Comparison of ENCODE assay signal across 34 cellular contexts in genomic region chr1:220166853-220167252, GRCh38.
"Had no signal": no experiment of that assay in that cellular context is flagged by ENCODE, and none has a peak within 500 bp of the region (broad histone marks: within the 10 kb centered on the region; RNA-seq: fewer than 3 reads in every experiment).

No MANE protein-coding gene starts in this region.

- H3K4me1 ChIP-seq: ascending aorta had no signal

- H3K9me3 Mint-ChIP-seq: activated B cell treated with CpG ODN at 0.5 μM for 24 hours; activated CD8-positive, alpha-beta T cell treated with anti-CD3 and anti-CD28 coated beads for 36 hours; activated naive CD4-positive, alpha-beta T cell treated with anti-CD3 and anti-CD28 coated beads, Interleukin-2, amount 50 U/mL, for 24 hours; activated naive CD8-positive, alpha-beta T cell treated with anti-CD3 and anti-CD28 coated beads, Interleukin-2, amount 10 ng/mL, durations not matched to agents 7 days and 5 days; activated naive CD8-positive, alpha-beta T cell treated with anti-CD3 and anti-CD28 coated beads, Interleukin-2, amount 50 U/mL, for 24 hours; activated T-cell treated with anti-CD3 and anti-CD28 coated beads, Interleukin-2, amount 50 U/mL, for 4 hours; activated T-helper 2 cell treated with anti-CD3 and anti-CD28 coated beads, Interferon-gamma antibody, Interleukin-2, Interleukin-4, amounts not matched to agents 10 μg/mL and 5 μg/mL and 100 μg/mL, durations not matched to agents 14 hours and 24 hours and 36 hours; central memory CD8-positive, alpha-beta T cell; T-helper 2 cell treated with Interferon-gamma antibody and Interleukin-4, amounts not matched to agents 5 μg/mL and 100 μg/mL, for 36 hours had no signal

- ATAC-seq: activated CD8-positive, alpha-beta T cell treated with anti-CD3 and anti-CD28 coated beads for 36 hours; activated naive CD8-positive, alpha-beta T cell treated with anti-CD3 and anti-CD28 coated beads, Interleukin-2, amount 50 U/mL, for 24 hours; activated T-cell treated with anti-CD3 and anti-CD28 coated beads, Interleukin-2, amount 50 U/mL, for 4 hours had no signal

- H3K27me3 ChIP-seq: ascending aorta, cardiac muscle cell had no signal

- H3K27ac ChIP-seq: ascending aorta, cardiac muscle cell, VCaP had no signal

- H3K9me3 ChIP-seq: ascending aorta had no signal

- DNase-seq: activated B cell treated with CpG ODN at 0.5 μM for 24 hours; activated CD4-positive, alpha-beta memory T cell treated with anti-CD3 and anti-CD28 coated beads for 36 hours; activated CD4-positive, alpha-beta T cell treated with anti-CD3 and anti-CD28 coated beads for 4 hours; activated CD4-positive, alpha-beta T cell treated with anti-CD3 and anti-CD28 coated beads, Interleukin-2, amount 10 ng/mL, durations not matched to agents 24 days and 14 days; activated CD4-positive, alpha-beta T cell treated with anti-CD3 and anti-CD28 coated beads, Interleukin-2, amount 50 U/mL, for 1 hour; activated CD4-positive, alpha-beta T cell treated with anti-CD3 and anti-CD28 coated beads, Interleukin-2, amount 50 U/mL, for 4 hours; activated CD4-positive, CD25-positive, alpha-beta regulatory T cell treated with anti-CD3 and anti-CD28 coated beads, Interleukin-2, amount 50 U/mL, for 72 hours; activated CD8-positive, alpha-beta memory T cell treated with anti-CD3 and anti-CD28 coated beads, Interleukin-2, amount 50 U/mL, for 48 hours; activated CD8-positive, alpha-beta T cell treated with anti-CD3 and anti-CD28 coated beads for 36 hours; activated effector memory CD4-positive, alpha-beta T cell treated with Interleukin-2 at 50 U/mL for 16 hours; activated gamma-delta T cell; activated naive CD4-positive, alpha-beta T cell treated with anti-CD3 and anti-CD28 coated beads, Interleukin-2, amount 10 ng/mL, durations not matched to agents 7 days and 5 days; activated naive CD4-positive, alpha-beta T cell treated with Interleukin-2 at 50 U/mL for 16 hours; activated naive CD8-positive, alpha-beta T cell treated with anti-CD3 and anti-CD28 coated beads, Interleukin-2, amount 10 ng/mL, durations not matched to agents 7 days and 5 days; activated naive CD8-positive, alpha-beta T cell treated with anti-CD3 and anti-CD28 coated beads, Interleukin-2, amount 50 U/mL, for 24 hours; activated T-cell treated with anti-CD3 and anti-CD28 coated beads, Interleukin-2, amount 50 U/mL, for 1 hour; activated T-cell treated with anti-CD3 and anti-CD28 coated beads, Interleukin-2, amount 50 U/mL, for 4 hours; amygdala; anterior cingulate cortex; caudate nucleus; cerebellar nuclear complex; T-helper 1 cell; T-helper 2 cell; T-helper 9 cell had no signal

- H3K4me3 ChIP-seq: ascending aorta, cardiac muscle cell had no signal

- H3K27ac Mint-ChIP-seq: activated B cell treated with CpG ODN at 0.5 μM for 24 hours; activated CD4-positive, alpha-beta memory T cell treated with anti-CD3 and anti-CD28 coated beads for 36 hours; activated CD4-positive, alpha-beta T cell treated with anti-CD3 and anti-CD28 coated beads, Interleukin-2, amount 10 ng/mL, durations not matched to agents 24 days and 14 days; activated CD8-positive, alpha-beta T cell treated with anti-CD3 and anti-CD28 coated beads for 36 hours; activated naive CD4-positive, alpha-beta T cell treated with anti-CD3 and anti-CD28 coated beads, Interleukin-2, amount 10 ng/mL, durations not matched to agents 7 days and 5 days; activated naive CD4-positive, alpha-beta T cell treated with anti-CD3 and anti-CD28 coated beads, Interleukin-2, amount 50 U/mL, for 24 hours; activated naive CD8-positive, alpha-beta T cell; activated naive CD8-positive, alpha-beta T cell treated with anti-CD3 and anti-CD28 coated beads, Interleukin-2, amount 10 ng/mL, durations not matched to agents 7 days and 5 days; activated naive CD8-positive, alpha-beta T cell treated with anti-CD3 and anti-CD28 coated beads, Interleukin-2, amount 50 U/mL, for 24 hours; activated T-helper 2 cell treated with anti-CD3 and anti-CD28 coated beads, Interferon-gamma antibody, Interleukin-2, Interleukin-4, amounts not matched to agents 10 μg/mL and 5 μg/mL and 100 μg/mL, durations not matched to agents 14 hours and 24 hours and 36 hours; T-helper 1 cell treated with Interleukin-12 subunit alpha and Interleukin-12 subunit beta and Interleukin-4 antibody, amounts not matched to agents 30 μg/mL and 1 μg/mL, for 36 hours; T-helper 2 cell treated with Interferon-gamma antibody and Interleukin-4, amounts not matched to agents 5 μg/mL and 100 μg/mL, for 36 hours had no signal

- H3K4me3 Mint-ChIP-seq: activated B cell treated with CpG ODN at 0.5 μM for 24 hours; activated CD4-positive, alpha-beta memory T cell treated with anti-CD3 and anti-CD28 coated beads for 36 hours; activated CD4-positive, alpha-beta T cell treated with anti-CD3 and anti-CD28 coated beads, Interleukin-2, amount 10 ng/mL, durations not matched to agents 24 days and 14 days; activated CD8-positive, alpha-beta T cell treated with anti-CD3 and anti-CD28 coated beads for 36 hours; activated naive CD4-positive, alpha-beta T cell treated with anti-CD3 and anti-CD28 coated beads, Interleukin-2, amount 10 ng/mL, durations not matched to agents 7 days and 5 days; activated naive CD4-positive, alpha-beta T cell treated with anti-CD3 and anti-CD28 coated beads, Interleukin-2, amount 50 U/mL, for 24 hours; activated naive CD8-positive, alpha-beta T cell; activated naive CD8-positive, alpha-beta T cell treated with anti-CD3 and anti-CD28 coated beads, Interleukin-2, amount 10 ng/mL, durations not matched to agents 7 days and 5 days; activated naive CD8-positive, alpha-beta T cell treated with anti-CD3 and anti-CD28 coated beads, Interleukin-2, amount 50 U/mL, for 24 hours; activated T-cell treated with anti-CD3 and anti-CD28 coated beads, Interleukin-2, amount 50 U/mL, for 4 hours; brain; central memory CD8-positive, alpha-beta T cell; T-helper 1 cell treated with Interleukin-12 subunit alpha and Interleukin-12 subunit beta and Interleukin-4 antibody, amounts not matched to agents 30 μg/mL and 1 μg/mL, for 36 hours; T-helper 2 cell treated with Interferon-gamma antibody and Interleukin-4, amounts not matched to agents 5 μg/mL and 100 μg/mL, for 36 hours had no signal

- H3K27me3 Mint-ChIP-seq: activated B cell treated with CpG ODN at 0.5 μM for 24 hours; activated CD4-positive, alpha-beta memory T cell treated with anti-CD3 and anti-CD28 coated beads for 36 hours; activated CD4-positive, alpha-beta T cell treated with anti-CD3 and anti-CD28 coated beads, Interleukin-2, amount 10 ng/mL, durations not matched to agents 24 days and 14 days; activated CD8-positive, alpha-beta T cell treated with anti-CD3 and anti-CD28 coated beads for 36 hours; activated naive CD4-positive, alpha-beta T cell treated with anti-CD3 and anti-CD28 coated beads, Interleukin-2, amount 10 ng/mL, durations not matched to agents 7 days and 5 days; activated naive CD4-positive, alpha-beta T cell treated with anti-CD3 and anti-CD28 coated beads, Interleukin-2, amount 50 U/mL, for 24 hours; activated naive CD8-positive, alpha-beta T cell; activated naive CD8-positive, alpha-beta T cell treated with anti-CD3 and anti-CD28 coated beads, Interleukin-2, amount 10 ng/mL, durations not matched to agents 7 days and 5 days; activated naive CD8-positive, alpha-beta T cell treated with anti-CD3 and anti-CD28 coated beads, Interleukin-2, amount 50 U/mL, for 24 hours; brain; central memory CD8-positive, alpha-beta T cell had no signal

- H3K4me1 Mint-ChIP-seq: activated B cell treated with CpG ODN at 0.5 μM for 24 hours; activated CD4-positive, alpha-beta T cell treated with anti-CD3 and anti-CD28 coated beads, Interleukin-2, amount 10 ng/mL, durations not matched to agents 24 days and 14 days; activated naive CD4-positive, alpha-beta T cell treated with anti-CD3 and anti-CD28 coated beads, Interleukin-2, amount 10 ng/mL, durations not matched to agents 7 days and 5 days; activated naive CD4-positive, alpha-beta T cell treated with anti-CD3 and anti-CD28 coated beads, Interleukin-2, amount 50 U/mL, for 24 hours; activated naive CD8-positive, alpha-beta T cell treated with anti-CD3 and anti-CD28 coated beads, Interleukin-2, amount 10 ng/mL, durations not matched to agents 7 days and 5 days; activated naive CD8-positive, alpha-beta T cell treated with anti-CD3 and anti-CD28 coated beads, Interleukin-2, amount 50 U/mL, for 24 hours; brain had no signal
